22 cellular contexts compared by ENCODE assay signal in the genomic region with DNA sequence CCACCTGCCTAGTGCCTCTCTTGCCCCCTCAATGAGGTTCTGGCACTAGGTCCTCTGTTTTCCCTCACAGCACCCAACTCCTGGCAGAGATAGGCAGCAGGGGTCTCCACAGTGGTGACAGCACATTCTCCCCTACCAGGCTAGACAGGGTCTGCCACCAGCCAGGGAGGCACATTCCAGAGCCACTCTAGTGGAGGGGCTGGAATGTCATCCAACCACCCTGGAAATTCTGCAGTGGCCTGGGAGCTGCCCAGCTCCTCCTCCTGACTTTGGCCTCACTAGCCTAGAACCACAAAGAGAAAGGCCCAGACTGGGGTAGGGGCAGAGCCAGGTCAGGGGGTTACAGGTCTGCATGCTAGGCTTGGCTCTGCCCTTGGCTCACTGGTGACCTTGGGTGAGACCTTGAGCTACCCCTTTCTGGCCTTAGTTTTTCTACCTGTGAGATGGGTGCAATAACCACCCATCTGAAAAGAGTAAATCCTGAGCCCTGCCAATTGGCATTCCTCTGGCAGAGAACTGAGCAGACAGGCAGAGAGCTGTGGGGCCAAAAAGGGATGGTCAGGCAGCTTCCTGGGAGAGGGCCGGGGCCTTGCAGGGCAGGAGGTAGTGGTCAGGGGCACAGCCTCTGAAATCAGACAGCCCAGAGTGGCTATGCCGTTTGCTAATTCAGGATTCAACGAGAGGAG. TPM values are rescaled to one million over a fixed set of nuclear protein-coding genes. Genes with fewer than 3 reads are reported as not detected.
DNase-seq lines count a peak whose midpoint lies in the region; ATAC-seq, FAIRE-seq and TF ChIP-seq lines count a peak whose summit lies in the region.
"Had no signal": no experiment of that assay in that cellular context is flagged by ENCODE, and none has a peak within 500 bp of the region (broad histone marks: within the 10 kb centered on the region; RNA-seq: fewer than 3 reads in every experiment).

No MANE protein-coding gene starts in this region.

- H2BK15ac ChIP-seq in mesendoderm (replicated peaks; ENCODE audit: low read depth) = no peak overlapping the region

- 0% methylated on average over 3 of the region's 3 CpGs for WGBS in K562 (ENCODE audit: insufficient coverage, low coverage, missing lambda C conversion rate)
- no CpG with 5 or more reads among the region's 3 CpGs for WGBS in mesendoderm (ENCODE audit: extremely low coverage, insufficient coverage, low lambda C conversion rate)
- WGBS in spleen, 5 donors = 60 to 86% (median 77%) methylated on average over 3 of the region's 3 CpGs

- in situ Hi-C loops in K562 (cut with MboI) = no loop called here

- H3K9ac ChIP-seq in K562 (ENCODE audit: insufficient read depth in 1 of 2, low read depth in 2 of 2, low read length in 2 of 2) (no peak overlapping the region), mesendoderm (ENCODE audit: low read length) (no peak overlapping the region)

- H2AFZ ChIP-seq in K562 (ENCODE audit: low read depth, low read length) = no peak overlapping the region

- H3K4me3 ChIP-seq in HL-60 (replicated peaks; ENCODE audit: insufficient read depth, low read length) (no peak overlapping the region), K562 (no peak overlapping the region), mesendoderm (ENCODE audit: low read length) (no peak overlapping the region), spleen (no peak overlapping the region)
- H3K4me3 ChIP-seq: thoracic aorta had no signal

- H3K27me3 ChIP-seq in HL-60 (ENCODE audit: insufficient read depth, poor library complexity, severe bottlenecking) = no peaks in the 10 kb centered on the region
- H3K27me3 ChIP-seq in K562 (ENCODE audit: control insufficient read depth in 2 of 2, insufficient read depth in 2 of 2, low read length in 2 of 2) = peaks cover 2 to 48% of the 10 kb centered on the region in 2 experiments; a peak in 4 of 5 replicates
- H3K27me3 ChIP-seq in mesendoderm (ENCODE audit: insufficient read depth, low read length, poor library complexity) = no peaks in the 10 kb centered on the region
- H3K27me3 ChIP-seq in spleen (replicated peaks in 1 of 7) = no peaks in the 10 kb centered on the region

- H3K4me1 ChIP-seq in K562 (replicated peaks in 1 of 2; ENCODE audit: control insufficient read depth in 2 of 2, insufficient read depth in 2 of 2, low read length in 2 of 2) (no peaks in the 10 kb centered on the region; a peak in 1 of 5 replicates), mesendoderm (ENCODE audit: control insufficient read depth, low read depth, low read length) (peaks cover 1% of the 10 kb centered on the region), spleen (peaks cover 0 to 35% (median 3%) of the 10 kb centered on the region in 6 donors)

- H3K56ac ChIP-seq in mesendoderm (ENCODE audit: low read length) = peak overlapping the region; percentile 1

- no TSS peak for BruUV-seq in K562 (replicated peaks; lab: Mats Ljungman, UMichigan)

- FAIRE-seq in K562 (lab: Jason Lieb, UNC) = no peak
- FAIRE-seq: colon, small intestine had no signal

- no peak overlapping the region for H2BK120ac ChIP-seq in mesendoderm (ENCODE audit: low read depth, low read length)

- TF ChIP-seq CTCF in HL-60 (IDR thresholded peaks at IDR 0.05; ENCODE audit: insufficient read depth, low read length) (no peak), K562 (IDR thresholded peaks at IDR 0.05 in 2 of 3, conservative IDR thresholded peaks at IDR 0.05 in 1 of 3; ENCODE audit: insufficient read depth in 2 of 3, low read depth in 1 of 3, low read length in 3 of 3) (no peak), spleen (IDR thresholded peaks at IDR 0.05 in 8 of 11, conservative IDR thresholded peaks at IDR 0.05 in 3 of 11) (no peak)

- CTCF ChIA-PET in K562 (lab: Yijun Ruan, JAX; ENCODE audit: low intra/inter-chr PET ratio) = no interaction called here

- H2BK5ac ChIP-seq in mesendoderm (ENCODE audit: low read length) = no peak overlapping the region

- H3K79me2 ChIP-seq in K562 (ENCODE audit: control insufficient read depth, insufficient read depth, low read length) (no peaks in the 10 kb centered on the region), mesendoderm (ENCODE audit: control insufficient read depth, insufficient read depth, low read length) (no peaks in the 10 kb centered on the region)

- H4K5ac ChIP-seq in mesendoderm (ENCODE audit: low read length) = no peak overlapping the region

- no peak for TF ChIP-seq EP300 in K562 (IDR thresholded peaks at IDR 0.05; ENCODE audit: low read length)

- ATAC-seq in K562 = no peak
- no peak for ATAC-seq in HG03469 (IDR thresholded peaks at IDR 0.05; ENCODE audit: unreplicated experiment)
- ATAC-seq in HG02610 (IDR thresholded peaks at IDR 0.05; ENCODE audit: unreplicated experiment) = no peak

- no peak overlapping the region for H3K23ac ChIP-seq in mesendoderm (ENCODE audit: low read length)

- POLR2A ChIA-PET in K562 (lab: Yijun Ruan, JAX) = interaction anchor here (0.5 to 0.8 kb wide), 3 partner anchors 12 to 581 kb away, joined by 3 to 4 read pairs (median 4); no protein-coding TSS in a partner anchor

- no peak for TF ChIP-seq POLR2A in K562 (conservative IDR thresholded peaks at IDR 0.05)
- TF ChIP-seq POLR2A in spleen (IDR thresholded peaks at IDR 0.05) = no peak

- no peak overlapping the region for H2AK5ac ChIP-seq in mesendoderm (ENCODE audit: low read length)

- no peak overlapping the region for H3K4ac ChIP-seq in mesendoderm (ENCODE audit: low read depth, low read length)

- H4K20me1 ChIP-seq in K562 (replicated peaks; ENCODE audit: control insufficient read depth, insufficient read depth, low read length) = peaks cover 4% of the 10 kb centered on the region; the same call in 1 of the 2 replicates

- DNase-seq in HL-60 (ENCODE audit: low read depth in 1 of 2, low spot score in 1 of 2) = no peak
- no peak for DNase-seq in K562 (ENCODE audit: extremely low read depth in 1 of 4, low spot score in 3 of 4)
- DNase-seq in mesendoderm = peak; percentile 78
- DNase-seq in spleen = peak; percentile 12
- no peak for DNase-seq in COLO668 (lab: John Stamatoyannopoulos, UW; ENCODE audit: unreplicated experiment)
- DNase-seq: CD4-positive, CD25-positive, alpha-beta regulatory T cell; DMS53; GF-D8; HFFc6; kidney glomerular epithelial cell; midbrain; NCI-H446; OCI-M1; Right ventricle myocardium superior; small intestine; stimulated activated CD4-positive, alpha-beta T cell treated with anti-CD3 and anti-CD28 coated beads, Interleukin-2, amount 100 ng/mL, for 48 hours; stimulated activated naive CD4-positive, alpha-beta T cell had no signal

- H3K9me3 ChIP-seq in K562 (replicated peaks; ENCODE audit: control insufficient read depth, insufficient read depth, low read depth, low read length) = no peaks in the 10 kb centered on the region
- H3K9me3 ChIP-seq in spleen = no peaks in the 10 kb centered on the region
- H3K9me3 ChIP-seq: thoracic aorta had no signal

- H3K27ac ChIP-seq in HL-60 (replicated peaks) (peak overlapping the region; percentile 15; the same call in 1 of the 2 replicates), K562 (ENCODE audit: extremely low read depth, low read depth, low read length) (no peak overlapping the region), mesendoderm (ENCODE audit: low read depth, low read length) (no peak overlapping the region), spleen (no peak overlapping the region)
- H3K27ac ChIP-seq: thoracic aorta had no signal

- H3K18ac ChIP-seq in mesendoderm (ENCODE audit: low read length) = no peak overlapping the region

- no peak overlapping the region for H4K8ac ChIP-seq in mesendoderm (ENCODE audit: low read depth, low read length)

- H3K36me3 ChIP-seq in K562 (ENCODE audit: control insufficient read depth, insufficient read depth, low read length) = no peaks in the 10 kb centered on the region
- H3K36me3 ChIP-seq in mesendoderm (ENCODE audit: control insufficient read depth, insufficient read depth, low read length) = no peaks in the 10 kb centered on the region
- H3K36me3 ChIP-seq in spleen = peaks cover 0 to 20% (median 0%) of the 10 kb centered on the region in 6 donors
- H3K36me3 ChIP-seq: thoracic aorta had no signal

- TF ChIP-seq RAD21 in K562 (CRISPR knock-in tag; conservative IDR thresholded peaks at IDR 0.05 in 1 of 2, IDR thresholded peaks at IDR 0.05 in 1 of 2) = no peak

- H3K4me2 ChIP-seq in K562 (ENCODE audit: insufficient read depth, low read length) = no peak overlapping the region
- no peak overlapping the region for H3K4me2 ChIP-seq in mesendoderm (ENCODE audit: low read length)

- intact Hi-C loops in K562 (cut with micrococcal nuclease) = no loop called here
- intact Hi-C loops in spleen (cut with DNase I; ENCODE audit: low total_unique reads) = no loop called here

- H3K9me1 ChIP-seq in K562 (ENCODE audit: control insufficient read depth, insufficient read depth, low read length) = peaks cover 5% of the 10 kb centered on the region

- no peaks in the 10 kb centered on the region for H3K79me1 ChIP-seq in mesendoderm (ENCODE audit: low read length)

RNA-seq across cellular contexts. Expression of a gene that starts 7.1 kb away (rescaled TPM):
- total RNA-seq in K562 (2011; cell fraction: chromatin; rRNA removed; ENCODE audit: low replicate concordance) = not detected in 2 replicates
- not detected in 2 replicates for total RNA-seq in K562 (2011; cell fraction: nucleolus; rRNA removed)
- not detected in 2 replicates for total RNA-seq in K562 (2011; cell fraction: nucleoplasm; rRNA removed)
- total RNA-seq in K562 (2014; rRNA removed) (not detected in 2 replicates), K562 (2014; rRNA removed; fragmentation: Illumina TruSeq; extraction: Trizol) (not detected in 2 replicates), K562 (2015; rRNA removed; fragmentation: Illumina TruSeq; extraction: Trizol) (not detected in 2 replicates), K562 (2021) (not detected in 2 replicates), spleen (10 to 100 TPM in 5 of 7 donors, 1 to 10 TPM in 2; 8.3 to 17.5 (median 12.0) TPM)
- polyA plus RNA-seq in K562 (2011; rRNA removed) (not detected in 2 replicates), K562 (2014; fragmentation: Illumina TruSeq; extraction: Trizol) (not detected in 2 replicates), K562 (2014; fragmentation: Nextera tagmentation; extraction: Ambion mirVana) (not detected), K562 (2014; rRNA removed) (not detected in 2 replicates), spleen (1 to 10 TPM in 2 of 3 donors, under 1 TPM in 1; 0.99 to 3.3 (median 1.2) TPM)
- not detected in 2 replicates for polyA plus RNA-seq in K562 (2011; cell fraction: cytosol; rRNA removed)
- polyA plus RNA-seq in K562 (2011; cell fraction: nucleus; rRNA removed) = not detected in 2 replicates
- not detected in 2 replicates for polyA plus RNA-seq in K562 (2012)
- not detected in 2 replicates for polyA minus RNA-seq in K562 (2011; rRNA and poly(A)+ RNA removed)
- polyA minus RNA-seq in K562 (2011; cell fraction: cytosol; rRNA and poly(A)+ RNA removed) = not detected in 2 replicates
- not detected in 2 replicates for polyA minus RNA-seq in K562 (2011; cell fraction: nucleus; rRNA and poly(A)+ RNA removed)
- polyA plus RNA-seq in mesendoderm (2013, experiment 1 of 2) = 0.69 TPM
- polyA plus RNA-seq in mesendoderm (2013, experiment 2 of 2) = 0.78 TPM
- total RNA-seq: CD4-positive, CD25-positive, alpha-beta regulatory T cell had no signal
- polyA plus RNA-seq: CD4-positive, CD25-positive, alpha-beta regulatory T cell; neural cell had no signal

RNA-seq across cellular contexts. Expression of a gene that starts 47.0 kb away (rescaled TPM):
- not detected in 2 replicates for total RNA-seq in K562 (2011; cell fraction: chromatin; rRNA removed; ENCODE audit: low replicate concordance)
- total RNA-seq in K562 (2011; cell fraction: nucleolus; rRNA removed) = not detected in 2 replicates
- not detected in 2 replicates for total RNA-seq in K562 (2011; cell fraction: nucleoplasm; rRNA removed)
- total RNA-seq in K562 (2014; rRNA removed) = not detected in 2 replicates
- total RNA-seq in K562 (2014; rRNA removed; fragmentation: Illumina TruSeq; extraction: Trizol) = not detected in 2 replicates
- not detected in 2 replicates for total RNA-seq in K562 (2015; rRNA removed; fragmentation: Illumina TruSeq; extraction: Trizol)
- not detected in 2 replicates for total RNA-seq in K562 (2021)
- polyA plus RNA-seq in K562 (2011; rRNA removed) = not detected in 2 replicates
- not detected in 2 replicates for polyA plus RNA-seq in K562 (2011; cell fraction: cytosol; rRNA removed)
- polyA plus RNA-seq in K562 (2011; cell fraction: nucleus; rRNA removed) = not detected in 2 replicates
- not detected in 2 replicates for polyA plus RNA-seq in K562 (2012)
- polyA plus RNA-seq in K562 (2014; fragmentation: Illumina TruSeq; extraction: Trizol) = not detected in 2 replicates
- not detected for polyA plus RNA-seq in K562 (2014; fragmentation: Nextera tagmentation; extraction: Ambion mirVana)
- not detected in 2 replicates for polyA plus RNA-seq in K562 (2014; rRNA removed)
- polyA minus RNA-seq in K562 (2011; rRNA and poly(A)+ RNA removed) = not detected in 2 replicates
- not detected in 2 replicates for polyA minus RNA-seq in K562 (2011; cell fraction: cytosol; rRNA and poly(A)+ RNA removed)
- polyA minus RNA-seq in K562 (2011; cell fraction: nucleus; rRNA and poly(A)+ RNA removed) = not detected in 2 replicates
- 0.03 TPM for polyA plus RNA-seq in mesendoderm (2013, experiment 1 of 2)
- polyA plus RNA-seq in mesendoderm (2013, experiment 2 of 2) = 0.07 TPM
- 100 to 1,000 TPM in 1 of 7 donors, 10 to 100 TPM in 6; 41.1 to 109 (median 63.9) TPM for total RNA-seq in spleen
- 10 to 100 TPM in 2 of 3 donors, 1 to 10 TPM in 1; 8.2 to 25.2 (median 10.6) TPM for polyA plus RNA-seq in spleen
- total RNA-seq: CD4-positive, CD25-positive, alpha-beta regulatory T cell had no signal
- polyA plus RNA-seq: CD4-positive, CD25-positive, alpha-beta regulatory T cell; neural cell had no signal

Comparison
In these comparisons a context has a peak if more than half of its experiments do, and no peak if none do; other contexts are left out.
1. DNase-seq: peak in mesendoderm (single experiment) and spleen (single experiment); none in HL-60 (0 of 2), K562 (0 of 4) and COLO668 (single experiment).
2. RNA of a gene that starts 7.1 kb away (total RNA-seq): 8.3 to 17.5 TPM in spleen; not detected in K562; every median in the first group is over 4 times any median in the second.
3. RNA of a gene that starts 47.0 kb away (total RNA-seq): 41.1 to 109 TPM in spleen; not detected in K562; every median in the first group is over 10 times any median in the second.